19 cellular contexts compared by ENCODE assay signal in the genomic region with DNA sequence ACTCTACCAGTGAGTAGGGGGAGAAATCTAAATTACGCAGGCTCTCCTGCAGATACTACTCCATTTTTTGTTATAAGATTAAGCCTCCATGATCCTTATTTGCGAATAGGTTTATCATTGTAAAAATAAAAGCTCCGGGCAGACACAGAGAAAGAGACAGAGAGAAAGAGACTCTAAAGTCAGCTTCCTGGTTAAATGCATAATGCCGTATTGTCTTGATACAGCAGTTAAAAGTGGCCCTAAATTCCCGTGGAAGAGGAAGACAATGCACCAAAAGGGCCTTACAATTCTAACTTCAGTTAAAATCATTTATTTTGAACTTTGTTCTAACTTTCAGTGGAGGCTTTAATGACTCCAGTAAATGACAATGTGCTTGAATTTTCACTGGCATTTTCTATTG.
A peak's percentile ranks its signal among the peaks of the same experiment; 100 is the strongest.
DNase-seq lines count a peak whose midpoint lies in the region; ATAC-seq and TF ChIP-seq lines count a peak whose summit lies in the region.
"Had no signal": no experiment of that assay in that cellular context is flagged by ENCODE, and none has a peak within 500 bp of the region (broad histone marks: within the 10 kb centered on the region; RNA-seq: fewer than 3 reads in every experiment).

No MANE protein-coding gene starts in this region.

- intact Hi-C loops in activated naive CD4-positive, alpha-beta T cell treated with anti-CD3 and anti-CD28 coated beads for 36 hours (cut with micrococcal nuclease): loop anchor here (5.0 kb wide), 2 partner anchors 303 to 748 kb away; a partner anchor contains a TSS

- CTCF ChIA-PET in activated naive CD4-positive, alpha-beta T cell treated with anti-CD3 and anti-CD28 coated beads for 36 hours (lab: Charles Lee): interaction anchor here (1.8 kb wide), 1 partner anchor 26 kb away, joined by 5 read pairs; no protein-coding TSS in a partner anchor

- H3F3A ChIP-seq in GM23338 (replicated peaks; ENCODE audit: low read depth): no peaks in the 10 kb centered on the region
- H3F3A ChIP-seq in neural progenitor cell (ENCODE audit: low read depth): peaks cover 18% of the 10 kb centered on the region

- no peaks in the 10 kb centered on the region for H3K9me3 ChIP-seq in neural progenitor cell (ENCODE audit: low read depth)

- peak overlapping the region; percentile 65 for H3K27ac Mint-ChIP-seq in activated naive CD4-positive, alpha-beta T cell treated with anti-CD3 and anti-CD28 coated beads, Interleukin-2, amount 50 U/mL, for 24 hours
- H3K27ac Mint-ChIP-seq in activated naive CD4-positive, alpha-beta T cell treated with anti-CD3 and anti-CD28 coated beads for 36 hours: no peak overlapping the region
- H3K27ac Mint-ChIP-seq in GM23338 (no peak overlapping the region), neural progenitor cell (no peak overlapping the region)
- H3K27ac Mint-ChIP-seq: H9 had no signal

- no peak for DNase-seq in activated naive CD4-positive, alpha-beta T cell treated with anti-CD3 and anti-CD28 coated beads for 36 hours
- DNase-seq in GM23338 (ENCODE audit: low spot score) (no peak), medulla oblongata (ENCODE audit: extremely low spot score) (peak; percentile 48), neural progenitor cell (ENCODE audit: low spot score) (no peak), omental fat pad (ENCODE audit: low spot score) (no peak), UCSD-AML1 (lab: John Stamatoyannopoulos, UW; ENCODE audit: unreplicated experiment) (no peak), activated gamma-delta T cell (lab: John Stamatoyannopoulos, UW) (no peak)
- DNase-seq: C1 segment of cervical spinal cord; CD4-positive, CD25-positive, alpha-beta regulatory T cell; CD8-positive, alpha-beta memory T cell; DMS 273 treated with DMSO at 0.1 percent for 48 hours; DMS79; EL; GDM1; GM23248; H9 had no signal

- H3K27me3 Mint-ChIP-seq in activated naive CD4-positive, alpha-beta T cell treated with anti-CD3 and anti-CD28 coated beads, Interleukin-2, amount 50 U/mL, for 24 hours: no peaks in the 10 kb centered on the region
- no peaks in the 10 kb centered on the region for H3K27me3 Mint-ChIP-seq in activated naive CD4-positive, alpha-beta T cell treated with anti-CD3 and anti-CD28 coated beads for 36 hours (ENCODE audit: low read depth)
- H3K27me3 Mint-ChIP-seq in GM23338 (ENCODE audit: insufficient read depth, low read depth, poor library complexity) (no peaks in the 10 kb centered on the region), neural progenitor cell (ENCODE audit: insufficient read depth, low read depth) (no peaks in the 10 kb centered on the region)
- H3K27me3 Mint-ChIP-seq: CD4-positive, CD25-positive, alpha-beta regulatory T cell; CD8-positive, alpha-beta memory T cell had no signal

- no peaks in the 10 kb centered on the region for H3K36me3 Mint-ChIP-seq in activated naive CD4-positive, alpha-beta T cell treated with anti-CD3 and anti-CD28 coated beads, Interleukin-2, amount 50 U/mL, for 24 hours
- no peaks in the 10 kb centered on the region for H3K36me3 Mint-ChIP-seq in activated naive CD4-positive, alpha-beta T cell treated with anti-CD3 and anti-CD28 coated beads for 36 hours (ENCODE audit: low read depth)
- no peaks in the 10 kb centered on the region for H3K36me3 Mint-ChIP-seq in GM23338 (ENCODE audit: low read depth)
- H3K36me3 Mint-ChIP-seq in neural progenitor cell: peaks cover 2% of the 10 kb centered on the region

- H2AFZ ChIP-seq in GM23338: 0 out of 2 replicates have a peak overlapping the region, but pooled peaks have one; percentile 15
- H2AFZ ChIP-seq in neural progenitor cell (replicated peaks): peak overlapping the region; percentile 58
- H2AFZ ChIP-seq: GM23248 had no signal

- no peak overlapping the region for H3K9ac ChIP-seq in neural progenitor cell
- H3K9ac ChIP-seq: GM23248 had no signal

- no peak for ATAC-seq in GM23338
- no peak for ATAC-seq in omental fat pad (ENCODE audit: low FRiP score)
- ATAC-seq: GM12878, HCT116 had no signal

- H3K36me3 ChIP-seq in GM23338 (ENCODE audit: insufficient read depth): no peaks in the 10 kb centered on the region
- H3K36me3 ChIP-seq in neural progenitor cell: no peaks in the 10 kb centered on the region

- no peaks in the 10 kb centered on the region for H3K79me2 ChIP-seq in GM23338 (replicated peaks; ENCODE audit: insufficient read depth)
- H3K79me2 ChIP-seq in neural progenitor cell (ENCODE audit: low read depth): no peaks in the 10 kb centered on the region

- TF ChIP-seq CTCF in GM23338 (conservative IDR thresholded peaks at IDR 0.05; ENCODE audit: low read depth in 2 of 2) (no peak), neural progenitor cell (IDR thresholded peaks at IDR 0.05) (no peak), omental fat pad (IDR thresholded peaks at IDR 0.05) (no peak)

- no peak overlapping the region for H3K4me3 Mint-ChIP-seq in activated naive CD4-positive, alpha-beta T cell treated with anti-CD3 and anti-CD28 coated beads, Interleukin-2, amount 50 U/mL, for 24 hours
- no peak overlapping the region for H3K4me3 Mint-ChIP-seq in activated naive CD4-positive, alpha-beta T cell treated with anti-CD3 and anti-CD28 coated beads for 36 hours
- H3K4me3 Mint-ChIP-seq in GM23338: no peak overlapping the region
- no peak overlapping the region for H3K4me3 Mint-ChIP-seq in neural progenitor cell
- H3K4me3 Mint-ChIP-seq: CD4-positive, CD25-positive, alpha-beta regulatory T cell; CD8-positive, alpha-beta memory T cell; H9 had no signal

- H3K27ac ChIP-seq in GM23338 (ENCODE audit: low read depth): no peak overlapping the region
- H3K27ac ChIP-seq in neural progenitor cell: no peak overlapping the region
- H3K27ac ChIP-seq: GM23248 had no signal

- H3K4me1 Mint-ChIP-seq in activated naive CD4-positive, alpha-beta T cell treated with anti-CD3 and anti-CD28 coated beads, Interleukin-2, amount 50 U/mL, for 24 hours: peaks cover 51% of the 10 kb centered on the region
- H3K4me1 Mint-ChIP-seq in activated naive CD4-positive, alpha-beta T cell treated with anti-CD3 and anti-CD28 coated beads for 36 hours (ENCODE audit: low read depth): peaks cover 39% of the 10 kb centered on the region
- H3K4me1 Mint-ChIP-seq in GM23338: peaks cover 6% of the 10 kb centered on the region
- peaks cover 31% of the 10 kb centered on the region for H3K4me1 Mint-ChIP-seq in neural progenitor cell

- H3K4me3 ChIP-seq in GM23338 (no peak overlapping the region), neural progenitor cell (no peak overlapping the region)
- H3K4me3 ChIP-seq: GM12878, GM23248 had no signal

- H3K4me2 ChIP-seq in GM23338 (no peak overlapping the region), neural progenitor cell (peak overlapping the region; percentile 38)

- peaks cover 4% of the 10 kb centered on the region; the same call in 1 of the 2 replicates for H3K9me2 ChIP-seq in GM23338 (ENCODE audit: insufficient read depth)

- H4K20me1 ChIP-seq in GM23338 (replicated peaks; ENCODE audit: insufficient read depth) (no peaks in the 10 kb centered on the region), neural progenitor cell (ENCODE audit: low read depth) (no peaks in the 10 kb centered on the region)

- no peaks in the 10 kb centered on the region for H3K27me3 ChIP-seq in GM23338 (ENCODE audit: insufficient read depth)
- no peaks in the 10 kb centered on the region for H3K27me3 ChIP-seq in neural progenitor cell

- H3K4me1 ChIP-seq in GM23338 (ENCODE audit: insufficient read depth) (no peaks in the 10 kb centered on the region), neural progenitor cell (peaks cover 42% of the 10 kb centered on the region)

- no peaks in the 10 kb centered on the region for H3K9me3 Mint-ChIP-seq in activated naive CD4-positive, alpha-beta T cell treated with anti-CD3 and anti-CD28 coated beads, Interleukin-2, amount 50 U/mL, for 24 hours
- H3K9me3 Mint-ChIP-seq in activated naive CD4-positive, alpha-beta T cell treated with anti-CD3 and anti-CD28 coated beads for 36 hours: no peaks in the 10 kb centered on the region
- H3K9me3 Mint-ChIP-seq in GM23338 (no peaks in the 10 kb centered on the region), neural progenitor cell (peaks cover 3% of the 10 kb centered on the region)
- H3K9me3 Mint-ChIP-seq: CD8-positive, alpha-beta memory T cell; H9 had no signal
